In genomic region chr2:230669386-230669935, GRCh38 we compare ENCODE assay signal across 1 cellular context.
TF ChIP-seq lines count a peak whose summit lies in the region.

No MANE protein-coding gene starts in this region.

TF ChIP-seq in K562, 482 proteins besides CTCF, POLR2A, EP300 and RAD21 (continued from another document):
- no peak for TF ChIP-seq CBX8 (IDR thresholded peaks at IDR 0.05; ENCODE audit: borderline replicate concordance, extremely low read depth, low read depth, low read length, poor library complexity, severe bottlenecking)
